In the genomic region with DNA sequence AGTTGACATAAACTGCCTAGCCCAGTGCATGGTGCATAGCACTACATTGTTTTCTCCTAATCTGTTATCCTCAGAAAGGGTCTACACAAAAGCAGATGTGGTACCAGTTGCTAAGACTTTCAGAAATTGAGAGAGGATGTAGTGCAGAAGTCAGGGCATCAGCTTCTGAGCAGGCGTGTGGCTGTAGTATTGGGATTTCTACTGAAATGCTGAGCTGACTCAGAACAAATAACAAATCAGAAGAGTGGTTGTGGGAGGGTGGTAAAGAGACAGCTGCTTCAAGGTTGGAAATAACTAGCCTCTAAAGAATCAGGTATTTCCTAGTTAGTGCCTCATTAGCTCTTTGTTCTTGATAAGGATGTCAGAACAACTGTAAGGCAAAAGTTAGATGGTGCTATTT, we compare ENCODE assay signal across 12 cellular contexts.
DNase-seq lines count a peak whose midpoint lies in the region; ATAC-seq and TF ChIP-seq lines count a peak whose summit lies in the region.
"Had no signal": no experiment of that assay in that cellular context is flagged by ENCODE, and none has a peak within 500 bp of the region (broad histone marks: within the 10 kb centered on the region; RNA-seq: fewer than 3 reads in every experiment).

No MANE protein-coding gene starts in this region.

- WGBS in neuronal stem cell (ENCODE audit: extremely low coverage in 2 of 2, insufficient read length in 2 of 2, insufficient replicate concordance in 1 of 2), 2 donors = no CpG with 5 or more reads among the region's 1 CpG

- peak; percentile 13 for DNase-seq in AG20443 (ENCODE audit: low spot score)
- DNase-seq in activated naive CD8-positive, alpha-beta T cell treated with anti-CD3 and anti-CD28 coated beads, Interleukin-2, amount 50 U/mL, for 24 hours = peak; percentile 9
- no peak for DNase-seq in NOMO-1 treated with DMSO at 0.1 percent for 48 hours (lab: John Stamatoyannopoulos, UW; ENCODE audit: unreplicated experiment)
- DNase-seq in neuronal stem cell (ENCODE audit: low spot score) = no peak
- no peak for DNase-seq in SKM-1 (lab: John Stamatoyannopoulos, UW; ENCODE audit: unreplicated experiment)
- DNase-seq: HCEC 1CT, MV-4-11, retina had no signal

- H3K4me1 ChIP-seq in neuronal stem cell (ENCODE audit: control insufficient read depth in 2 of 2, insufficient read depth in 1 of 2, low read depth in 1 of 2, low read length in 2 of 2) = peaks cover 0 to 7% of the 10 kb centered on the region in 2 donors

- peaks cover 10% of the 10 kb centered on the region for H3K36me3 Mint-ChIP-seq in activated naive CD8-positive, alpha-beta T cell treated with anti-CD3 and anti-CD28 coated beads, Interleukin-2, amount 50 U/mL, for 24 hours (ENCODE audit: low read depth)

- ATAC-seq in GM18505 (IDR thresholded peaks at IDR 0.05; ENCODE audit: unreplicated experiment) (peak; percentile 62), HG03139 (IDR thresholded peaks at IDR 0.05; ENCODE audit: unreplicated experiment) (peak; percentile 46), GM21360 (IDR thresholded peaks at IDR 0.05; ENCODE audit: unreplicated experiment) (no peak)
- peak; percentile 81 for ATAC-seq in activated naive CD8-positive, alpha-beta T cell treated with anti-CD3 and anti-CD28 coated beads, Interleukin-2, amount 50 U/mL, for 24 hours

- peaks cover 4 to 46% of the 10 kb centered on the region in 2 donors for H3K36me3 ChIP-seq in neuronal stem cell (replicated peaks in 1 of 2; ENCODE audit: control insufficient read depth in 2 of 2, insufficient read depth in 2 of 2, low read length in 2 of 2)

- H3K27ac Mint-ChIP-seq in activated naive CD8-positive, alpha-beta T cell treated with anti-CD3 and anti-CD28 coated beads, Interleukin-2, amount 50 U/mL, for 24 hours = peak overlapping the region; percentile 62
- H3K27ac Mint-ChIP-seq: brain had no signal

- no peak overlapping the region for H3K27ac ChIP-seq in neuronal stem cell (replicated peaks; ENCODE audit: low read length)

- H4K8ac ChIP-seq in neuronal stem cell (ENCODE audit: low read depth, low read length) = no peak overlapping the region

- H3K4me3 ChIP-seq in neuronal stem cell (ENCODE audit: low read length in 2 of 2) = no peak overlapping the region

- H2AFZ ChIP-seq in neuronal stem cell (ENCODE audit: low read length) = no peak overlapping the region

- H4K91ac ChIP-seq in neuronal stem cell (ENCODE audit: low read depth, low read length, poor library complexity) = no peak overlapping the region

- H3K4me2 ChIP-seq in neuronal stem cell (ENCODE audit: insufficient read depth, low read length, poor library complexity, severe bottlenecking) = no peak overlapping the region

- H2BK15ac ChIP-seq in neuronal stem cell (ENCODE audit: low read length) = no peak overlapping the region

- H3K18ac ChIP-seq in neuronal stem cell (ENCODE audit: low read length) = no peak overlapping the region

- no peaks in the 10 kb centered on the region for H3K79me1 ChIP-seq in neuronal stem cell (ENCODE audit: low read depth, low read length)

- no peaks in the 10 kb centered on the region for H3K9me3 Mint-ChIP-seq in activated naive CD8-positive, alpha-beta T cell treated with anti-CD3 and anti-CD28 coated beads, Interleukin-2, amount 50 U/mL, for 24 hours
- H3K9me3 Mint-ChIP-seq: brain had no signal

- H3K4ac ChIP-seq in neuronal stem cell (ENCODE audit: low read length) = no peak overlapping the region

- H3K14ac ChIP-seq in neuronal stem cell (ENCODE audit: low read length) = no peak overlapping the region

- H3K27me3 ChIP-seq in neuronal stem cell (ENCODE audit: control insufficient read depth in 3 of 3, insufficient read depth in 3 of 3, low read depth in 1 of 3, low read length in 3 of 3) = no peaks in the 10 kb centered on the region

- H3K27me3 Mint-ChIP-seq in activated naive CD8-positive, alpha-beta T cell treated with anti-CD3 and anti-CD28 coated beads, Interleukin-2, amount 50 U/mL, for 24 hours = no peaks in the 10 kb centered on the region

- TF ChIP-seq POLR2A in GM18505 (IDR thresholded peaks at IDR 0.05; ENCODE audit: borderline replicate concordance, extremely low read depth, insufficient read depth, insufficient read length) = no peak

- H3K23ac ChIP-seq in neuronal stem cell (ENCODE audit: low read depth, low read length, poor library complexity) = no peak overlapping the region

- H3K4me1 Mint-ChIP-seq in activated naive CD8-positive, alpha-beta T cell treated with anti-CD3 and anti-CD28 coated beads, Interleukin-2, amount 50 U/mL, for 24 hours = peaks cover 74% of the 10 kb centered on the region

- no peaks in the 10 kb centered on the region for H3K9me3 ChIP-seq in neuronal stem cell (replicated peaks in 1 of 2; ENCODE audit: control insufficient read depth in 2 of 2, insufficient read depth in 1 of 2, low read depth in 1 of 2, low read length in 2 of 2)

- H2BK5ac ChIP-seq in neuronal stem cell (ENCODE audit: low read length) = no peak overlapping the region

- no peak overlapping the region for H3K9ac ChIP-seq in neuronal stem cell (ENCODE audit: low read depth, low read length, poor library complexity)

- H2BK12ac ChIP-seq in neuronal stem cell (ENCODE audit: low read length) = no peak overlapping the region

- H2AK5ac ChIP-seq in neuronal stem cell (ENCODE audit: low read depth, low read length) = no peak overlapping the region

- H2BK120ac ChIP-seq in neuronal stem cell (ENCODE audit: low read depth, low read length) = no peak overlapping the region

- H3K4me3 Mint-ChIP-seq in activated naive CD8-positive, alpha-beta T cell treated with anti-CD3 and anti-CD28 coated beads, Interleukin-2, amount 50 U/mL, for 24 hours = no peak overlapping the region
- H3K4me3 Mint-ChIP-seq: brain had no signal

Comparison
In these comparisons a context has a peak if more than half of its experiments do, and no peak if none do; other contexts are left out.
1. DNase-seq: peak in AG20443 (single experiment) and activated naive CD8-positive, alpha-beta T cell treated with anti-CD3 and anti-CD28 coated beads, Interleukin-2, amount 50 U/mL, for 24 hours (single experiment); none in NOMO-1 treated with DMSO at 0.1 percent for 48 hours (single experiment), neuronal stem cell (single experiment) and SKM-1 (single experiment).